In the genomic region with DNA sequence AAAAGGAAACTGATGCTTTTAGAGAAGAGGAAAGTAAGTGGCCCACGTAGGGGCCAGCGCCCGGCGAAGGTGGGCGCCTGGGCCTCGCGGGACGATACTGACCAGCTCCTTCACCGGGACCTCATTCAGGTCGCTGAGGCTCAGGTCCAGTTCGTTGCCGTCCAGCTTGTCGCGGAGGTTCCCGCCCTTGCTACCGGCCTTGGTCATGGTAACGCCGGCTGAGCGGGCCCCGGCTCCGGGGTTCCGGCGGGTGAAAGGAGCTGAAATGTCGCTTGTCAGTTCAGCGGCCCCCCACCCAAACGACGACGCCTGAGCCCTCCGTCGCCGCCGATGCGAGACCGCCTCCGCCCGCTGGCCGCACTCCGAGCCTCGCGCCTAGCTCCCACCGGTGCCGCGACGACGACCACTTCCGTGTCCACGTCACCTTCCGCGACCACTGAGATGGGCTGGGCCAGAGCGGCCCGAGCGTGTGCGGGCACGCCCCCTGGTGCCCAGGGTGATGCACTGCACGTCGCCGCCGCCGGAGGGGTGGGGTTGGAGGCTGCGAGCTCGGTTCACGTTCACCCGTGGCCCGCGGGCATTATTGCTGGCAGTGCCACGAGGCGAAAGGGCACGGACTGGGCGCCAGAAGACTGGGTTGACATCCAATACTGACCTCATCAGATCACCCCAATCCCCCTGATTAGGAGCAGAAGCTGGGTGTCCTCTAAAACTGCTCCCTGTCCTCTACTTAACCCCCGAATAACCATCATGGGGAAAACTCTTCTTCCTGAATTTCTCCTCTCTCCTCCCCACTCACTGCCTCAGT, we compare ENCODE assay signal across 8 cellular contexts.
A peak's percentile ranks its signal among the peaks of the same experiment; 100 is the strongest.
DNase-seq lines count a peak whose midpoint lies in the region; ATAC-seq and TF ChIP-seq lines count a peak whose summit lies in the region.

Gene LRRC59, minus strand, starts transcription at position 413 of the 808 bp plus-strand sequence. Its CDS starts 206 bp downstream, at position 207.

- peak within 1 kb of the TSS; percentile 80 for H3K4me3 Mint-ChIP-seq in central memory CD8-positive, alpha-beta T cell

- H3K36me3 Mint-ChIP-seq in central memory CD8-positive, alpha-beta T cell (ENCODE audit: insufficient read depth), result peaks cover 27% of the 10 kb centered on the region

- H3K4me1 Mint-ChIP-seq in central memory CD8-positive, alpha-beta T cell, result peaks cover 38% of the 10 kb centered on the region

- DNase-seq in AG09309 (ENCODE audit: low read depth) (peak; percentile 29), NCI-H226 (peak; percentile 68), islet precursor cell (peak; percentile 94)
- DNase-seq in activated CD4-positive, CD25-positive, alpha-beta regulatory T cell treated with anti-CD3 and anti-CD28 coated beads, Interleukin-2, amount 50 U/mL, for 16 hours (ENCODE audit: low read depth, low spot score), result peak; percentile 86
- DNase-seq in central memory CD8-positive, alpha-beta T cell (ENCODE audit: low spot score in 2 of 2), result peak; percentile 92 to 98
- peak; percentile 91 for DNase-seq in stimulated activated CD4-positive, alpha-beta T cell treated with anti-CD3 and anti-CD28 coated beads, Interleukin-12 subunit alpha, Interleukin-12 subunit beta, amount 100 ng/mL, for 4 hours

- H3K9me3 Mint-ChIP-seq in central memory CD8-positive, alpha-beta T cell, result no peaks in the 10 kb centered on the region

- peak within 1 kb of the TSS; percentile 62 for H3K27ac Mint-ChIP-seq in central memory CD8-positive, alpha-beta T cell (ENCODE audit: low read depth)

- peak; percentile 95 for TF ChIP-seq CTCF in AG09309 (IDR thresholded peaks at IDR 0.05; ENCODE audit: control insufficient read depth, insufficient read depth, low read depth, low read length, missing control alignments)

- ATAC-seq in GM18873 (IDR thresholded peaks at IDR 0.05; ENCODE audit: low FRiP score, unreplicated experiment), result peak; percentile 86
- ATAC-seq in HG03135 (IDR thresholded peaks at IDR 0.05; ENCODE audit: unreplicated experiment), result peak; percentile 95
- peak; percentile 93 for ATAC-seq in central memory CD8-positive, alpha-beta T cell (replicated peaks; ENCODE audit: extremely low read depth, poor library complexity, severe bottlenecking)

- H3K27me3 Mint-ChIP-seq in central memory CD8-positive, alpha-beta T cell, result no peaks in the 10 kb centered on the region

- H3K4me3 ChIP-seq in AG09309 (ENCODE audit: control insufficient read depth, low read depth, low read length), result peak within 1 kb of the TSS; percentile 87

Comparison
In these comparisons a context has a peak if more than half of its experiments do, and no peak if none do; other contexts are left out.
1. Peak in every context shown above with its lines: DNase-seq, ATAC-seq and H3K4me3 ChIP-seq.
2. DNase-seq: peak in every context shown above with its lines; median percentile 95 in central memory CD8-positive, alpha-beta T cell; 94 in islet precursor cell; 91 in stimulated activated CD4-positive, alpha-beta T cell treated with anti-CD3 and anti-CD28 coated beads, Interleukin-12 subunit alpha, Interleukin-12 subunit beta, amount 100 ng/mL, for 4 hours; 86 in activated CD4-positive, CD25-positive, alpha-beta regulatory T cell treated with anti-CD3 and anti-CD28 coated beads, Interleukin-2, amount 50 U/mL, for 16 hours; 68 in NCI-H226; 29 in AG09309.